In the genomic region with DNA sequence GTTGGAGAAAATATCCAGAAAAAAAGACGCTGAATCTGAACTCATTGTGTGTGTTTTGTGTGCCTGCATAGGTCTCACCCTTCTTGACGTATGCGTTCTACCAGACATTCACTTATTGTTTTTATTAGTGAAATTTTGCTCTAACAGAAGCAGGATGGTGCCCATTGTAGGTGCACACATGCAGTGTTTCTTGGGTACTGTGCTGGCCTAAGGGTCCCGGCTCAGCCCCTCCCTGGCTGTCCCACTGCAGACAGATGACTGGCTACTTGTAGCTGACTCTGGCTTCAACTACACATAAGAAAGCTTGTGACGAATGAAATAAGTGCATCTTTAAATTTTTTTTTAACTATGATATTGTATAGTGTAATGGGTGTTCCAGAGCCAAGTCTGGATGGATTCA, we compare ENCODE assay signal across 3 cellular contexts.
"Had no signal": no experiment of that assay in that cellular context is flagged by ENCODE, and none has a peak within 500 bp of the region (broad histone marks: within the 10 kb centered on the region; RNA-seq: fewer than 3 reads in every experiment).

No MANE protein-coding gene starts in this region.

- DNase-seq: GDM1, GF-D8 had no signal

- H3K4me3 ChIP-seq: GM12878 had no signal
